8 cellular contexts compared by ENCODE assay signal in genomic region chr2:27050996-27051901, GRCh38. TPM values are rescaled to one million over a fixed set of nuclear protein-coding genes. Genes with fewer than 3 reads are reported as not detected.
A peak's percentile ranks its signal among the peaks of the same experiment; 100 is the strongest.
DNase-seq lines count a peak whose midpoint lies in the region; ATAC-seq and TF ChIP-seq lines count a peak whose summit lies in the region.

Gene AGBL5 (plus strand): TSS chr2:27051668. CDS start chr2:27052959, 1,291 bp downstream.

- peaks cover 4% of the 10 kb centered on the region for H3K4me1 ChIP-seq in thymus (ENCODE audit: control insufficient read depth, insufficient read depth, low read length)

- H3K79me2 ChIP-seq in SU-DHL-6 (ENCODE audit: insufficient read depth, low read length) = no peaks in the 10 kb centered on the region

- peaks cover 20% of the 10 kb centered on the region for H3K36me3 Mint-ChIP-seq in activated naive CD8-positive, alpha-beta T cell treated with anti-CD3 and anti-CD28 coated beads for 36 hours
- peaks cover 16% of the 10 kb centered on the region for H3K36me3 Mint-ChIP-seq in osteocyte (ENCODE audit: unreplicated experiment)

- peak; percentile 66 for ATAC-seq in HG02763 (IDR thresholded peaks at IDR 0.05; ENCODE audit: unreplicated experiment)

- peaks cover 4% of the 10 kb centered on the region for H3K9me3 Mint-ChIP-seq in activated naive CD8-positive, alpha-beta T cell treated with anti-CD3 and anti-CD28 coated beads for 36 hours
- no peaks in the 10 kb centered on the region for H3K9me3 Mint-ChIP-seq in osteocyte (ENCODE audit: unreplicated experiment)

- H3K27me3 Mint-ChIP-seq in activated naive CD8-positive, alpha-beta T cell treated with anti-CD3 and anti-CD28 coated beads for 36 hours = peaks cover 14% of the 10 kb centered on the region
- H3K27me3 Mint-ChIP-seq in osteocyte (ENCODE audit: unreplicated experiment) = no peaks in the 10 kb centered on the region

- TF ChIP-seq CTCF in GM12875 (IDR thresholded peaks at IDR 0.05; ENCODE audit: borderline replicate concordance, insufficient read depth, low read depth, low read length) (no peak), SU-DHL-6 (IDR thresholded peaks at IDR 0.05; ENCODE audit: insufficient read depth, low read length, poor library complexity, severe bottlenecking) (no peak), osteocyte (IDR thresholded peaks at IDR 0.05) (no peak)

- H3K4me3 ChIP-seq in GM12875 (ENCODE audit: low read depth, low read length) (peak within 1 kb of the TSS; percentile 65), SU-DHL-6 (ENCODE audit: insufficient read depth, low read length, poor library complexity, severe bottlenecking) (peak within 1 kb of the TSS; percentile 76), thymus (ENCODE audit: low read length) (peak within 1 kb of the TSS; percentile 83)

- peak within 1 kb of the TSS; percentile 69 for H3K9ac ChIP-seq in SU-DHL-6 (ENCODE audit: low read length)

- H3K4me3 Mint-ChIP-seq in activated naive CD8-positive, alpha-beta T cell treated with anti-CD3 and anti-CD28 coated beads for 36 hours = peak within 1 kb of the TSS; percentile 89
- H3K4me3 Mint-ChIP-seq in osteocyte (ENCODE audit: unreplicated experiment) = peak within 1 kb of the TSS; percentile 96

- H3K27ac ChIP-seq in SU-DHL-6 (ENCODE audit: low read depth, low read length) (peak within 1 kb of the TSS; percentile 73), thymus (ENCODE audit: low read depth) (peak within 1 kb of the TSS; percentile 91)

- H3K27ac Mint-ChIP-seq in activated naive CD8-positive, alpha-beta T cell treated with anti-CD3 and anti-CD28 coated beads for 36 hours = peak within 1 kb of the TSS; percentile 99
- peak within 1 kb of the TSS; percentile 100 for H3K27ac Mint-ChIP-seq in osteocyte (ENCODE audit: unreplicated experiment)

- H3K9me3 ChIP-seq in SU-DHL-6 (ENCODE audit: insufficient read depth, low read length) (no peaks in the 10 kb centered on the region), thymus (ENCODE audit: control insufficient read depth) (no peaks in the 10 kb centered on the region)

- peak within 1 kb of the TSS; percentile 76 for H2AFZ ChIP-seq in SU-DHL-6 (ENCODE audit: low read depth, low read length, severe bottlenecking)

- under 1% methylated on average over 67 of the region's 67 CpGs for WGBS in thymus

- H3K36me3 ChIP-seq in SU-DHL-6 (ENCODE audit: low read length) (no peaks in the 10 kb centered on the region), thymus (ENCODE audit: control insufficient read depth, insufficient read depth) (peaks cover 26% of the 10 kb centered on the region)

- H3K4me1 Mint-ChIP-seq in activated naive CD8-positive, alpha-beta T cell treated with anti-CD3 and anti-CD28 coated beads for 36 hours = peaks cover 27% of the 10 kb centered on the region
- peaks cover 17% of the 10 kb centered on the region for H3K4me1 Mint-ChIP-seq in osteocyte (ENCODE audit: unreplicated experiment)

- intact Hi-C loops in head of caudate nucleus (cut with DNase I) = loop anchor here (5.0 kb wide), 1 partner anchor 36 kb away; the partner anchor contains the start of gene KHK

- H4K20me1 ChIP-seq in SU-DHL-6 (ENCODE audit: low read depth, low read length) = no peaks in the 10 kb centered on the region

- H3K27me3 ChIP-seq in SU-DHL-6 (ENCODE audit: low read length) (no peaks in the 10 kb centered on the region), thymus (ENCODE audit: control insufficient read depth, insufficient read depth) (no peaks in the 10 kb centered on the region)

- peak; percentile 96 to 99 (median 98) for DNase-seq in NCI-H1417 (lab: John Stamatoyannopoulos, UW)
- DNase-seq in activated naive CD8-positive, alpha-beta T cell treated with anti-CD3 and anti-CD28 coated beads for 36 hours = peak; percentile 96
- DNase-seq in head of caudate nucleus = peak; percentile 90 to 98 (median 96)
- peak; percentile 98 for DNase-seq in osteocyte (ENCODE audit: extremely low spot score, unreplicated experiment)

- H3K9me2 ChIP-seq in SU-DHL-6 (replicated peaks; ENCODE audit: insufficient read depth, low read length) = no peaks in the 10 kb centered on the region

- H3K4me2 ChIP-seq in SU-DHL-6 (ENCODE audit: low read depth, low read length, poor library complexity, severe bottlenecking) = peak within 1 kb of the TSS; percentile 84

- peaks cover 11% of the 10 kb centered on the region for H3F3A ChIP-seq in SU-DHL-6 (ENCODE audit: insufficient read depth)

RNA-seq across cellular contexts. Expression of gene AGBL5, which starts in this region (rescaled TPM):
- total RNA-seq in activated naive CD8-positive, alpha-beta T cell treated with anti-CD3 and anti-CD28 coated beads for 36 hours = 10 to 100 TPM; 14.8 to 15.2 TPM
- total RNA-seq in osteocyte = 23.4 and 23.9 TPM in 2 replicates
- 11.0 TPM for polyA plus RNA-seq in thymus

Comparison
In these comparisons a context has a peak if more than half of its experiments do, and no peak if none do; other contexts are left out.
1. Peak in every context shown above with its lines: DNase-seq, ATAC-seq, H3K4me3 ChIP-seq and H3K27ac ChIP-seq.